In the genomic region with DNA sequence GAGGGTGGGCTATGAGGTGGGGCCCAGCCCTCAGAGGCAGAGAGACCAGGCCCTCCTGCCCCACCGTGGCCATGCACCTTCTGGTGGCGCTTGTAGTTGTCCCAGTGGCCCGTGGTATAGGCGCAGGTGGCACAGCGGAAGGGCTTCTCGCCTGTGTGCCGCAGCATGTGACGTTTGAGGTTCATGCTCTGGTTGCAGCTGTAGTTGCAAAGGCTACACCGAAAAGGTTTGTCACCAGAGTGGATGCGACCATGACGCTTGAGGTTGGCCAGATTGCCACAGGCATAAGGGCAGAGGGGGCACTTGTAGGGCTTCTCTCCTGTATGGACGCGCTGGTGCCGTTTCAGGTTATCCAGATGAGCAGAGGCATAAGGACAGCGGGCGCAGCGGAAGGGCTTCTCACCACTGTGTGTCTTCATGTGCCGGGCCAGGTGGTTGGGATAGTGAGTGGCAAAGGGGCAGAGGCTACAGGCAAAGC, we compare ENCODE assay signal across 2 cellular contexts.
TF ChIP-seq lines count a peak whose summit lies in the region.

No MANE protein-coding gene starts in this region.

TF ChIP-seq in SK-N-SH, 30 proteins besides CTCF, POLR2A, EP300 and RAD21:
- no peak for TF ChIP-seq TCF12 (IDR thresholded peaks at IDR 0.05)
- TF ChIP-seq, protein P1, sequence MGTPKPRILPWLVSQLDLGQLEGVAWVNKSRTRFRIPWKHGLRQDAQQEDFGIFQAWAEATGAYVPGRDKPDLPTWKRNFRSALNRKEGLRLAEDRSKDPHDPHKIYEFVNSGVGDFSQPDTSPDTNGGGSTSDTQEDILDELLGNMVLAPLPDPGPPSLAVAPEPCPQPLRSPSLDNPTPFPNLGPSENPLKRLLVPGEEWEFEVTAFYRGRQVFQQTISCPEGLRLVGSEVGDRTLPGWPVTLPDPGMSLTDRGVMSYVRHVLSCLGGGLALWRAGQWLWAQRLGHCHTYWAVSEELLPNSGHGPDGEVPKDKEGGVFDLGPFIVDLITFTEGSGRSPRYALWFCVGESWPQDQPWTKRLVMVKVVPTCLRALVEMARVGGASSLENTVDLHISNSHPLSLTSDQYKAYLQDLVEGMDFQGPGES (IDR thresholded peaks at IDR 0.05; ENCODE audit: low read depth, low read length): no peak
- TF ChIP-seq, protein P2, sequence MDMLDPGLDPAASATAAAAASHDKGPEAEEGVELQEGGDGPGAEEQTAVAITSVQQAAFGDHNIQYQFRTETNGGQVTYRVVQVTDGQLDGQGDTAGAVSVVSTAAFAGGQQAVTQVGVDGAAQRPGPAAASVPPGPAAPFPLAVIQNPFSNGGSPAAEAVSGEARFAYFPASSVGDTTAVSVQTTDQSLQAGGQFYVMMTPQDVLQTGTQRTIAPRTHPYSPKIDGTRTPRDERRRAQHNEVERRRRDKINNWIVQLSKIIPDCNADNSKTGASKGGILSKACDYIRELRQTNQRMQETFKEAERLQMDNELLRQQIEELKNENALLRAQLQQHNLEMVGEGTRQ (IDR thresholded peaks at IDR 0.05; ENCODE audit: borderline replicate concordance, low read depth, low read length): peak; percentile 19; the same call in 1 of the 2 replicates
- TF ChIP-seq TAF1 (IDR thresholded peaks at IDR 0.05; ENCODE audit: borderline replicate concordance, low read depth, low read length): no peak

TF ChIP-seq in HEK293T, 16 proteins besides CTCF, POLR2A, EP300 and RAD21:
- no peak for TF ChIP-seq ARNT (IDR thresholded peaks at IDR 0.05)
- no peak; the same call in 1 of the 2 replicates for TF ChIP-seq ELF4 (IDR thresholded peaks at IDR 0.05)
- TF ChIP-seq HDGF (IDR thresholded peaks at IDR 0.05; ENCODE audit: borderline replicate concordance): no peak
